In genomic region chr20:62485062-62485700, GRCh38 we compare ENCODE assay signal across 17 cellular contexts. TPM values are rescaled to one million over a fixed set of nuclear protein-coding genes. Genes with fewer than 3 reads are reported as not detected.
DNase-seq lines count a peak whose midpoint lies in the region; ATAC-seq, FAIRE-seq and TF ChIP-seq lines count a peak whose summit lies in the region.
"Had no signal": no experiment of that assay in that cellular context is flagged by ENCODE, and none has a peak within 500 bp of the region (broad histone marks: within the 10 kb centered on the region; RNA-seq: fewer than 3 reads in every experiment).

No MANE protein-coding gene starts in this region.

- H3K9ac ChIP-seq in H1 (replicated peaks in 1 of 4; ENCODE audit: extremely low read depth in 1 of 4, low read depth in 3 of 4, low read length in 3 of 4) = no peak overlapping the region

- 0 out of 2 replicates have a peak, but pooled peaks cover 2% of the 10 kb centered on the region for H3K79me1 ChIP-seq in H1 (ENCODE audit: low read depth, low read length)

- no peak overlapping the region for H3K4ac ChIP-seq in H1 (replicated peaks; ENCODE audit: insufficient read length, low read depth, low read length)

- no peak overlapping the region for H2AFZ ChIP-seq in H1 (ENCODE audit: low read length)

- no peak for TF ChIP-seq RAD21 in H1 (IDR thresholded peaks at IDR 0.05 in 1 of 2, conservative IDR thresholded peaks at IDR 0.05 in 1 of 2; ENCODE audit: low read depth in 2 of 2, low read length in 2 of 2)

- in situ Hi-C loops in KBM-7 (cut with MboI; ENCODE audit: low pct_unique_long_range_greater_than_20kb, low sequenced_read_pairs) = no loop called here

- peaks cover 0 to 11% of the 10 kb centered on the region in 2 experiments for H4K20me1 ChIP-seq in H1 (replicated peaks in 1 of 2; ENCODE audit: control insufficient read depth in 1 of 2, insufficient read depth in 2 of 2, low read length in 2 of 2)

- H3K9me3 ChIP-seq in H1 (ENCODE audit: insufficient read depth in 2 of 2, low read depth in 1 of 2, low read length in 1 of 2) = no peaks in the 10 kb centered on the region
- no peaks in the 10 kb centered on the region for H3K9me3 ChIP-seq in left lung
- H3K9me3 ChIP-seq in testis = no peaks in the 10 kb centered on the region

- no peak overlapping the region for H3K56ac ChIP-seq in H1 (replicated peaks; ENCODE audit: insufficient read length, low read depth, low read length)

- H4K91ac ChIP-seq in H1 (replicated peaks; ENCODE audit: insufficient read length, low read length) = no peak overlapping the region

- no peaks in the 10 kb centered on the region for H3K79me2 ChIP-seq in H1 (ENCODE audit: control insufficient read depth in 1 of 2, insufficient read depth in 2 of 2, low read length in 2 of 2)

- H3K4me2 ChIP-seq in H1 (ENCODE audit: insufficient read depth in 1 of 2, low read depth in 2 of 2, low read length in 2 of 2) = no peak overlapping the region; a peak in 1 of 4 replicates

- H2BK20ac ChIP-seq in H1 (ENCODE audit: low read length) = no peak overlapping the region

- no peak overlapping the region for H3K14ac ChIP-seq in H1 (ENCODE audit: insufficient read length)

- ATAC-seq in left lung (peak; percentile 57), HG02981 (IDR thresholded peaks at IDR 0.05; ENCODE audit: unreplicated experiment) (no peak), GM18511 (IDR thresholded peaks at IDR 0.05; ENCODE audit: unreplicated experiment) (no peak), HG03432 (IDR thresholded peaks at IDR 0.05; ENCODE audit: unreplicated experiment) (no peak)
- ATAC-seq: effector memory CD8-positive, alpha-beta T cell; natural killer cell treated with Interleukin-12 subunit alpha and Interleukin-12 subunit beta and Interleukin-15 and Interleukin-18, amount 100 ng/mL, for 72 hours had no signal

- no peak overlapping the region for H2BK120ac ChIP-seq in H1 (replicated peaks; ENCODE audit: low read depth, low read length)

- H2BK15ac ChIP-seq in H1 (ENCODE audit: low read length) = no peak overlapping the region

- POLR2A ChIA-PET in H1 (lab: Charles Lee; ENCODE audit: partially characterized antibody) = no interaction called here

- DNase-seq in HUDEP-2 (lab: John Stamatoyannopoulos, UW; ENCODE audit: unreplicated experiment in 76 of 76) (peak in 70 of 76 experiments; percentile 40 to 86 (median 70)), H1 (ENCODE audit: low read depth in 1 of 2, low spot score in 2 of 2) (no peak), left lung (no peak), testis (peak; percentile 71), KBM-7 (no peak)
- DNase-seq: anterior cingulate cortex; COR-L47; effector memory CD8-positive, alpha-beta T cell; H9; NCI-H446 treated with DMSO at 0.1 percent for 48 hours; SHP77; stimulated activated CD4-positive, alpha-beta T cell treated with anti-CD3 and anti-CD28 coated beads, Interleukin-15, amount 100 ng/mL, for 24 hours had no signal

- H3K27ac ChIP-seq in H1 (ENCODE audit: low read depth, low read length) = no peak overlapping the region
- no peak overlapping the region for H3K27ac ChIP-seq in left lung
- H3K27ac ChIP-seq in testis = peak overlapping the region in 1 of 2 donors; percentile 10
- H3K27ac ChIP-seq: VCaP had no signal

- no peaks in the 10 kb centered on the region for H3K23me2 ChIP-seq in H1 (ENCODE audit: low read depth, low read length)

- peak overlapping the region; percentile 48; the same call in 1 of the 2 replicates for H4K8ac ChIP-seq in H1 (ENCODE audit: extremely low read depth, insufficient read depth, low read length)

- TF ChIP-seq CTCF in H1 (IDR thresholded peaks at IDR 0.05; ENCODE audit: control extremely low read depth in 1 of 3, insufficient read depth in 1 of 3, low read depth in 1 of 3, low read length in 3 of 3) (no peak), left lung (IDR thresholded peaks at IDR 0.05) (no peak), testis (IDR thresholded peaks at IDR 0.05) (no peak)

- no peak overlapping the region for H3K23ac ChIP-seq in H1 (ENCODE audit: insufficient read length)

- no peak overlapping the region for H3K4me3 ChIP-seq in H1 (ENCODE audit: extremely low read depth in 1 of 4, insufficient read depth in 2 of 4, low read depth in 3 of 4, low read length in 4 of 4)
- H3K4me3 ChIP-seq in left lung = no peak overlapping the region
- H3K4me3 ChIP-seq in testis = no peak overlapping the region

- H2AK5ac ChIP-seq in H1 (ENCODE audit: low read depth, low read length) = no peak overlapping the region

- no peak overlapping the region for H4K5ac ChIP-seq in H1 (ENCODE audit: insufficient read length, low read depth, low read length)

- no peak for FAIRE-seq in H1 (lab: Jason Lieb, UNC)

- H3K4me1 ChIP-seq in H1 (replicated peaks in 1 of 4; ENCODE audit: control insufficient read depth in 3 of 4, insufficient read depth in 4 of 4, low read length in 3 of 4) = peaks cover 0 to 36% (median 29%) of the 10 kb centered on the region in 4 experiments; a peak in 6 of 7 replicates
- peaks cover 0 to 11% of the 10 kb centered on the region in 2 donors for H3K4me1 ChIP-seq in left lung
- peaks cover 51% of the 10 kb centered on the region for H3K4me1 ChIP-seq in testis

- H3K36me3 ChIP-seq in H1 (ENCODE audit: control insufficient read depth in 2 of 4, insufficient read depth in 4 of 4, low read length in 3 of 4) = no peaks in the 10 kb centered on the region
- no peaks in the 10 kb centered on the region for H3K36me3 ChIP-seq in left lung
- H3K36me3 ChIP-seq in testis (ENCODE audit: low read depth, missing control alignments) = no peaks in the 10 kb centered on the region

- WGBS in H1 (ENCODE audit: extremely low coverage in 1 of 2, insufficient coverage in 1 of 2, insufficient read length in 1 of 2, insufficient replicate concordance in 2 of 2, low coverage in 1 of 2, low lambda C conversion rate in 2 of 2, missing lambda C conversion rate in 1 of 2), 2 experiments = 62% methylated on average over 21 of the region's 21 CpGs; no CpG with 5 or more reads in 1 of the 2 experiments
- WGBS in testis, 2 donors = 27 to 40% methylated on average over 3 to 21 of the region's 21 CpGs

- no peak overlapping the region for H2BK12ac ChIP-seq in H1 (ENCODE audit: low read depth, low read length)

- no peak for TF ChIP-seq POLR2A in H1 (IDR thresholded peaks at IDR 0.05; ENCODE audit: control extremely low read depth in 1 of 2, low read depth in 2 of 2, low read length in 2 of 2)
- TF ChIP-seq POLR2A in testis (IDR thresholded peaks at IDR 0.05) = no peak

- CTCF ChIA-PET in H1 (lab: Charles Lee; ENCODE audit: partially characterized antibody) = interaction anchor here (0.9 to 1.0 kb wide), 2 partner anchors 10 to 15 kb away, joined by 3 read pairs; no protein-coding TSS in a partner anchor

- no peak overlapping the region for H2BK5ac ChIP-seq in H1 (ENCODE audit: low read depth, low read length)

- H3K27me3 ChIP-seq in H1 (replicated peaks in 1 of 4; ENCODE audit: control insufficient read depth in 3 of 4, extremely low read depth in 1 of 4, insufficient read depth in 3 of 4, low read length in 3 of 4) (peaks cover 12 to 55% (median 50%) of the 10 kb centered on the region in 4 experiments), left lung (peaks cover 53 to 100% of the 10 kb centered on the region in 2 donors), testis (no peaks in the 10 kb centered on the region)

- no peak overlapping the region for H3K18ac ChIP-seq in H1 (ENCODE audit: extremely low read depth, low read length)

- intact Hi-C loops in left lung (cut with DNase I) (no loop called here), testis (cut with DNase I; ENCODE audit: low total_unique reads) (no loop called here)

- no peak for TF ChIP-seq EP300 in H1 (IDR thresholded peaks at IDR 0.05; ENCODE audit: borderline replicate concordance in 1 of 2, low read depth in 2 of 2, low read length in 2 of 2)

TF ChIP-seq in H1, 55 proteins besides CTCF, POLR2A, EP300 and RAD21:
- TF ChIP-seq KDM1A (IDR thresholded peaks at IDR 0.05; ENCODE audit: borderline replicate concordance, low read length) (no peak), RFX5 (IDR thresholded peaks at IDR 0.05; ENCODE audit: borderline replicate concordance, low read depth, low read length) (no peak), JUND (IDR thresholded peaks at IDR 0.05; ENCODE audit: low read length) (no peak), SIRT6 (IDR thresholded peaks at IDR 0.05; ENCODE audit: low read length) (no peak)

RNA-seq across cellular contexts. Expression of gene GATA5, which starts 9.4 kb away (rescaled TPM):
- total RNA-seq in H1 (2021; fragmentation: NEBNext Ultra II Directional; extraction: Animal tissue kit (Norgen Biotek cat#: 25700)) = 0.11 and 0.15 TPM in 2 replicates
- polyA plus RNA-seq in H1 (2011; rRNA removed) (0.08 TPM in 2 replicates), testis (ENCODE audit: insufficient read depth, low read depth, low replicate concordance) (19.0 TPM)
- 0.10 TPM for polyA plus RNA-seq in H1 (2011; cell fraction: cytosol; rRNA removed)
- 0.14 TPM for polyA plus RNA-seq in H1 (2011; cell fraction: nucleus; rRNA removed)
- polyA plus RNA-seq in H1 (2012, experiment 1 of 2) = 0.11 to 0.17 TPM (median 0.12 TPM) in 3 of 4 replicates, not detected in the other
- polyA plus RNA-seq in H1 (2012, experiment 2 of 2) = 0.12 TPM
- 0.08 TPM for polyA plus RNA-seq in H1 (2013, experiment 1 of 2)
- 0.07 TPM for polyA plus RNA-seq in H1 (2013, experiment 2 of 2)
- 0.05 and 0.06 TPM in 2 replicates for polyA minus RNA-seq in H1 (2011; rRNA and poly(A)+ RNA removed)
- not detected for polyA minus RNA-seq in H1 (2011; cell fraction: cytosol; rRNA and poly(A)+ RNA removed)
- not detected for polyA minus RNA-seq in H1 (2011; cell fraction: nucleus; rRNA and poly(A)+ RNA removed)
- total RNA-seq in left lung (1 to 10 TPM in 1 of 2 donors, under 1 TPM in 1; 0.84 to 2.5 TPM), testis (10 to 100 TPM; 54.5 to 70.6 TPM)
- total RNA-seq: natural killer cell treated with Interleukin-12 subunit alpha and Interleukin-12 subunit beta and Interleukin-15 and Interleukin-18, amount 100 ng/mL, for 72 hours had no signal

RNA-seq across cellular contexts. Expression of gene RBBP8NL, which starts 57.8 kb away (rescaled TPM):
- 0.43 and 0.59 TPM in 2 replicates for total RNA-seq in H1 (2021; fragmentation: NEBNext Ultra II Directional; extraction: Animal tissue kit (Norgen Biotek cat#: 25700))
- polyA plus RNA-seq in H1 (2011; rRNA removed) = 0.48 and 0.88 TPM in 2 replicates
- polyA plus RNA-seq in H1 (2011; cell fraction: cytosol; rRNA removed) = 0.75 TPM
- polyA plus RNA-seq in H1 (2011; cell fraction: nucleus; rRNA removed) = 1.4 TPM
- polyA plus RNA-seq in H1 (2012, experiment 1 of 2) = 0.55 to 1.1 TPM (median 0.65 TPM) in 4 replicates
- polyA plus RNA-seq in H1 (2012, experiment 2 of 2) = 0.46 TPM
- 0.71 TPM for polyA plus RNA-seq in H1 (2013, experiment 1 of 2)
- 0.63 TPM for polyA plus RNA-seq in H1 (2013, experiment 2 of 2)
- 0.09 and 0.20 TPM in 2 replicates for polyA minus RNA-seq in H1 (2011; rRNA and poly(A)+ RNA removed)
- polyA minus RNA-seq in H1 (2011; cell fraction: cytosol; rRNA and poly(A)+ RNA removed) = 1.4 TPM
- 1.9 TPM for polyA minus RNA-seq in H1 (2011; cell fraction: nucleus; rRNA and poly(A)+ RNA removed)
- total RNA-seq in left lung = 1 to 10 TPM in 1 of 2 donors, under 1 TPM in 1; 0.97 to 1.1 TPM
- total RNA-seq in testis = 1 to 10 TPM in 1 of 2 donors, under 1 TPM in 1; 0.81 to 1.3 TPM
- polyA plus RNA-seq in testis (ENCODE audit: insufficient read depth, low read depth, low replicate concordance) = 2.8 TPM
- total RNA-seq: natural killer cell treated with Interleukin-12 subunit alpha and Interleukin-12 subunit beta and Interleukin-15 and Interleukin-18, amount 100 ng/mL, for 72 hours had no signal

Comparison
In these comparisons a context has a peak if more than half of its experiments do, and no peak if none do; other contexts are left out.
1. DNase-seq: peak in HUDEP-2 (70 of 76) and testis (single experiment); none in H1 (0 of 2), left lung (0 of 2) and KBM-7 (single experiment).
2. RNA of gene GATA5, which starts 9.4 kb away (total RNA-seq): 54.5 to 70.6 TPM in testis; 0.84 to 2.5 TPM in left lung and 0.11 to 0.15 TPM in H1; every median in the first group is over 10 times any median in the second.